Comparison of ENCODE assay signal across 7 cellular contexts in genomic region chr10:45920876-45921275, GRCh38. TPM values are rescaled to one million over a fixed set of nuclear protein-coding genes. Genes with fewer than 3 reads are reported as not detected.
DNase-seq lines count a peak whose midpoint lies in the region; ATAC-seq, FAIRE-seq and TF ChIP-seq lines count a peak whose summit lies in the region.
"Not testable (repeated sequence)": the region's sequence is repeated elsewhere in the genome, so short reads cannot be mapped to it uniquely, and the experiment has no call there.

No MANE protein-coding gene starts in this region.

- H3K4me2 ChIP-seq in Loucy (ENCODE audit: low read depth, low read length, poor library complexity, severe bottlenecking), result not testable (repeated sequence)

- not testable (repeated sequence) for H3K9ac ChIP-seq in Loucy (ENCODE audit: low read depth, low read length, poor library complexity, severe bottlenecking)

- not testable (repeated sequence) for H3K36me3 ChIP-seq in Loucy (ENCODE audit: insufficient read depth, low read length)

- not testable (repeated sequence) for H4K20me1 ChIP-seq in Loucy (ENCODE audit: insufficient read depth, low read length, poor library complexity, severe bottlenecking)

- H3K9me2 ChIP-seq in Loucy (replicated peaks; ENCODE audit: low read depth, low read length), result not testable (repeated sequence)

- H3K9me3 ChIP-seq in Loucy (ENCODE audit: insufficient read depth, low read depth, low read length), result not testable (repeated sequence)

- H2AFZ ChIP-seq in Loucy (ENCODE audit: low read length), result not testable (repeated sequence)

- not testable (repeated sequence) for H3K4me3 Mint-ChIP-seq in osteocyte (ENCODE audit: unreplicated experiment)

- not testable (repeated sequence) for H3F3A ChIP-seq in Loucy (ENCODE audit: low read depth)

- not testable (repeated sequence) for H3K9me3 Mint-ChIP-seq in osteocyte (ENCODE audit: unreplicated experiment)

- ATAC-seq in SK-N-SH treated with all-trans-retinoic acid at 6 μM for 48 hours (peak; percentile 37; the same call in 1 of the 3 replicates), left lobe of liver (peak; percentile 54)

- TF ChIP-seq CTCF in Loucy (conservative IDR thresholded peaks at IDR 0.05; ENCODE audit: low read length) (peak; percentile 31; the same call in 1 of the 2 replicates), osteocyte (IDR thresholded peaks at IDR 0.05) (peak; percentile 27)
- TF ChIP-seq CTCF in fibroblast of villous mesenchyme (IDR thresholded peaks at IDR 0.05; ENCODE audit: insufficient read depth, low read depth, low read length), result not testable (repeated sequence)

- H3K27me3 Mint-ChIP-seq in osteocyte (ENCODE audit: unreplicated experiment), result not testable (repeated sequence)

- not testable (repeated sequence) for H3K4me1 ChIP-seq in Loucy (ENCODE audit: insufficient read depth, low read length, poor library complexity, severe bottlenecking)

- peak; percentile 24 for DNase-seq in DMS53 (lab: John Stamatoyannopoulos, UW)
- peak; percentile 5 for DNase-seq in fibroblast of villous mesenchyme (ENCODE audit: low read depth)
- not testable (repeated sequence) for DNase-seq in left lobe of liver (ENCODE audit: low spot score); osteocyte (ENCODE audit: extremely low spot score, unreplicated experiment)

- H3K4me1 Mint-ChIP-seq in osteocyte (ENCODE audit: unreplicated experiment), result not testable (repeated sequence)

- H3K27me3 ChIP-seq in Loucy (ENCODE audit: insufficient read depth, low read length, poor library complexity, severe bottlenecking), result not testable (repeated sequence)

- peak; percentile 80 for FAIRE-seq in colon (lab: Jason Lieb, UNC)

- H3K4me3 ChIP-seq in Loucy (ENCODE audit: low read length, poor library complexity, severe bottlenecking); fibroblast of villous mesenchyme (ENCODE audit: low read depth, low read length): not testable (repeated sequence)

- not testable (repeated sequence) for H3K27ac Mint-ChIP-seq in osteocyte (ENCODE audit: unreplicated experiment)

- H3K79me2 ChIP-seq in Loucy (ENCODE audit: insufficient read depth, low read length), result not testable (repeated sequence)

- H3K36me3 Mint-ChIP-seq in osteocyte (ENCODE audit: unreplicated experiment), result peaks cover 12% of the 10 kb centered on the region

RNA-seq across cellular contexts. Expression of gene TIMM23, which starts 51.4 kb away (rescaled TPM):
- total RNA-seq in fibroblast of villous mesenchyme (62.2 and 79.5 TPM in 2 replicates), left lobe of liver (28.4 TPM), osteocyte (61.1 and 64.0 TPM in 2 replicates)
